ENCODE assay signal across 35 cellular contexts in genomic region chr9:97808415-97808814, GRCh38. TPM values are rescaled to one million over a fixed set of nuclear protein-coding genes. Genes with fewer than 3 reads are reported as not detected.
A peak's percentile ranks its signal among the peaks of the same experiment; 100 is the strongest.
DNase-seq lines count a peak whose midpoint lies in the region; ATAC-seq, FAIRE-seq and TF ChIP-seq lines count a peak whose summit lies in the region.
"Had no signal": no experiment of that assay in that cellular context is flagged by ENCODE, and none has a peak within 500 bp of the region (broad histone marks: within the 10 kb centered on the region; RNA-seq: fewer than 3 reads in every experiment).

No MANE protein-coding gene starts in this region.

- intact Hi-C loops in K562 (cut with micrococcal nuclease), result loop anchor here (10.0 kb wide), 1 partner anchor 94 kb away; no protein-coding TSS in a partner anchor
- intact Hi-C loops in ascending aorta (cut with DNase I), result no loop called here

- no peak for FAIRE-seq in K562 (lab: Jason Lieb, UNC)
- FAIRE-seq: astrocyte, colon, GM12892, small intestine had no signal

- H3K79me2 ChIP-seq in Karpas-422 (ENCODE audit: low read length) (no peaks in the 10 kb centered on the region), K562 (ENCODE audit: control insufficient read depth, insufficient read depth, low read length) (no peaks in the 10 kb centered on the region), neural progenitor cell (ENCODE audit: low read depth) (no peaks in the 10 kb centered on the region)

- no peak for ATAC-seq in K562
- ATAC-seq: stimulated activated naive B cell treated with anti-CD40 and anti-IgM and Interleukin-4, amounts not matched to agents 10 μg/mL and 1 μg/mL and 100 μg/mL, for 72 hours had no signal

- peak overlapping the region; percentile 29 for H3K4me2 ChIP-seq in Karpas-422 (ENCODE audit: low read depth, low read length, poor library complexity, severe bottlenecking)
- H3K4me2 ChIP-seq in K562 (ENCODE audit: insufficient read depth, low read length), result no peak overlapping the region
- H3K4me2 ChIP-seq in neural progenitor cell, result peak overlapping the region; percentile 35

- H3K9me3 ChIP-seq in Karpas-422 (ENCODE audit: low read length) (no peaks in the 10 kb centered on the region), K562 (replicated peaks; ENCODE audit: control insufficient read depth, insufficient read depth, low read depth, low read length) (no peaks in the 10 kb centered on the region), neural progenitor cell (ENCODE audit: low read depth) (no peaks in the 10 kb centered on the region), ascending aorta (no peaks in the 10 kb centered on the region)
- H3K9me3 ChIP-seq: HAP-1, Peyer's patch, right atrium auricular region had no signal

- DNase-seq in NCI-H2227 (lab: John Stamatoyannopoulos, UW; ENCODE audit: unreplicated experiment), result peak; percentile 6
- no peak for DNase-seq in NCI-H2227 treated with DMSO at 0.1 percent for 48 hours (lab: John Stamatoyannopoulos, UW)
- DNase-seq in Karpas-422, result no peak
- DNase-seq in K562 (ENCODE audit: extremely low read depth in 1 of 4, low spot score in 3 of 4), result no peak
- peak; percentile 14 for DNase-seq in neural progenitor cell (ENCODE audit: low spot score)
- no peak for DNase-seq in EL
- no peak for DNase-seq in dedifferentiated amniotic fluid mesenchymal stem cell (ENCODE audit: extremely low spot score)
- DNase-seq in ascending aorta (ENCODE audit: low spot score in 2 of 2), result no peak
- DNase-seq: activated CD4-positive, alpha-beta T cell treated with anti-CD3 and anti-CD28 coated beads for 48 hours; activated gamma-delta T cell; activated T-cell treated with anti-CD3 and anti-CD28 coated beads, Interleukin-2, amount 50 U/mL, for 24 hours; CD4-positive, CD25-positive, alpha-beta regulatory T cell; DMS 273 treated with DMSO at 0.1 percent for 48 hours; effector CD8-positive, alpha-beta T cell; head of caudate nucleus; NCI-H1694; NCI-H2171 treated with DMSO at 0.1 percent for 48 hours; NCI-H524 treated with DMSO at 0.1 percent for 48 hours; Peyer's patch; small intestine; stimulated activated naive B cell treated with anti-CD40 and anti-IgM and Interleukin-4, amounts not matched to agents 10 μg/mL and 1 μg/mL and 100 μg/mL, for 72 hours; substantia nigra; T1000; trophoblast cell had no signal

- CTCF ChIA-PET in K562 (lab: Yijun Ruan, JAX; ENCODE audit: low intra/inter-chr PET ratio), result no interaction called here

- no peak overlapping the region for H3K9ac ChIP-seq in Karpas-422 (ENCODE audit: low read length)
- no peak overlapping the region for H3K9ac ChIP-seq in K562 (ENCODE audit: insufficient read depth in 1 of 2, low read depth in 2 of 2, low read length in 2 of 2)
- H3K9ac ChIP-seq in neural progenitor cell, result no peak overlapping the region

- H2AFZ ChIP-seq in Karpas-422 (ENCODE audit: low read length), result peak overlapping the region; percentile 52; the same call in 1 of the 2 replicates
- H2AFZ ChIP-seq in K562 (ENCODE audit: low read depth, low read length), result no peak overlapping the region
- H2AFZ ChIP-seq in neural progenitor cell (replicated peaks), result no peak overlapping the region

- H3K27me3 ChIP-seq in Karpas-422 (ENCODE audit: low read length) (no peaks in the 10 kb centered on the region), K562 (ENCODE audit: control insufficient read depth in 2 of 2, insufficient read depth in 2 of 2, low read length in 2 of 2) (peaks cover 0 to 17% of the 10 kb centered on the region in 2 experiments; a peak in 2 of 5 replicates), neural progenitor cell (peaks cover 30% of the 10 kb centered on the region), ascending aorta (peaks cover 7% of the 10 kb centered on the region)
- H3K27me3 ChIP-seq: Peyer's patch, right atrium auricular region had no signal

- H3K27ac Mint-ChIP-seq in neural progenitor cell, result no peak overlapping the region
- H3K27ac Mint-ChIP-seq: activated T-cell treated with anti-CD3 and anti-CD28 coated beads, Interleukin-2, amount 50 U/mL, for 24 hours; CD4-positive, CD25-positive, alpha-beta regulatory T cell; mesothelial cell of epicardium; stimulated activated naive B cell treated with anti-CD40 and anti-IgM and Interleukin-4, amounts not matched to agents 10 μg/mL and 1 μg/mL and 100 μg/mL, for 72 hours had no signal

- H3K4me1 ChIP-seq in Karpas-422 (ENCODE audit: low read length) (peaks cover 7% of the 10 kb centered on the region), K562 (replicated peaks in 1 of 2; ENCODE audit: control insufficient read depth in 2 of 2, insufficient read depth in 2 of 2, low read length in 2 of 2) (peaks cover 2 to 7% of the 10 kb centered on the region in 2 experiments; a peak in 3 of 5 replicates), neural progenitor cell (peaks cover 38% of the 10 kb centered on the region), ascending aorta (no peaks in the 10 kb centered on the region)

- in situ Hi-C loops in K562 (cut with MboI), result no loop called here

- TF ChIP-seq POLR2A in K562 (conservative IDR thresholded peaks at IDR 0.05), result no peak

- WGBS in K562 (ENCODE audit: insufficient coverage, low coverage, missing lambda C conversion rate), result under 1% methylated on average over 5 of the region's 5 CpGs

- H3K9me2 ChIP-seq in Karpas-422 (replicated peaks; ENCODE audit: insufficient read depth, low read length), result no peaks in the 10 kb centered on the region

- no peak overlapping the region for H3K4me3 Mint-ChIP-seq in neural progenitor cell
- H3K4me3 Mint-ChIP-seq: activated T-cell treated with anti-CD3 and anti-CD28 coated beads, Interleukin-2, amount 50 U/mL, for 24 hours; CD4-positive, CD25-positive, alpha-beta regulatory T cell; mesothelial cell of epicardium; stimulated activated naive B cell treated with anti-CD40 and anti-IgM and Interleukin-4, amounts not matched to agents 10 μg/mL and 1 μg/mL and 100 μg/mL, for 72 hours had no signal

- TF ChIP-seq CTCF in K562 (IDR thresholded peaks at IDR 0.05 in 2 of 3, conservative IDR thresholded peaks at IDR 0.05 in 1 of 3; ENCODE audit: insufficient read depth in 2 of 3, low read depth in 1 of 3, low read length in 3 of 3) (no peak), neural progenitor cell (IDR thresholded peaks at IDR 0.05) (no peak), ascending aorta (IDR thresholded peaks at IDR 0.05) (no peak)

- H3K4me3 ChIP-seq in Karpas-422 (ENCODE audit: low read length) (no peak overlapping the region), K562 (no peak overlapping the region), neural progenitor cell (no peak overlapping the region), ascending aorta (no peak overlapping the region)
- H3K4me3 ChIP-seq: cardiac muscle cell, HAP-1, Peyer's patch, right atrium auricular region had no signal

- H4K20me1 ChIP-seq in Karpas-422 (ENCODE audit: insufficient read depth, low read depth, low read length) (no peaks in the 10 kb centered on the region), K562 (replicated peaks; ENCODE audit: control insufficient read depth, insufficient read depth, low read length) (no peaks in the 10 kb centered on the region), neural progenitor cell (ENCODE audit: low read depth) (no peaks in the 10 kb centered on the region)

- H3K36me3 Mint-ChIP-seq in neural progenitor cell, result no peaks in the 10 kb centered on the region
- H3K36me3 Mint-ChIP-seq: CD4-positive, CD25-positive, alpha-beta regulatory T cell; mesothelial cell of epicardium; stimulated activated naive B cell treated with anti-CD40 and anti-IgM and Interleukin-4, amounts not matched to agents 10 μg/mL and 1 μg/mL and 100 μg/mL, for 72 hours had no signal

- TF ChIP-seq EP300 in K562 (IDR thresholded peaks at IDR 0.05; ENCODE audit: low read length), result no peak

- H3K36me3 ChIP-seq in Karpas-422 (ENCODE audit: insufficient read depth, low read length) (no peaks in the 10 kb centered on the region), K562 (ENCODE audit: control insufficient read depth, insufficient read depth, low read length) (no peaks in the 10 kb centered on the region), neural progenitor cell (no peaks in the 10 kb centered on the region), ascending aorta (no peaks in the 10 kb centered on the region)
- H3K36me3 ChIP-seq: cardiac muscle cell, HAP-1, Peyer's patch, right atrium auricular region had no signal

- H3K9me3 Mint-ChIP-seq in neural progenitor cell, result no peaks in the 10 kb centered on the region
- H3K9me3 Mint-ChIP-seq: activated T-cell treated with anti-CD3 and anti-CD28 coated beads, Interleukin-2, amount 50 U/mL, for 24 hours; stimulated activated naive B cell treated with anti-CD40 and anti-IgM and Interleukin-4, amounts not matched to agents 10 μg/mL and 1 μg/mL and 100 μg/mL, for 72 hours had no signal

- peaks cover 26% of the 10 kb centered on the region for H3F3A ChIP-seq in neural progenitor cell (ENCODE audit: low read depth)

- no TSS peak for BruUV-seq in K562 (replicated peaks; lab: Mats Ljungman, UMichigan)

- no peak for TF ChIP-seq RAD21 in K562 (CRISPR knock-in tag; conservative IDR thresholded peaks at IDR 0.05 in 1 of 2, IDR thresholded peaks at IDR 0.05 in 1 of 2)

- H3K27ac ChIP-seq in Karpas-422 (ENCODE audit: low read length), result no peak overlapping the region
- H3K27ac ChIP-seq in K562 (ENCODE audit: extremely low read depth, low read depth, low read length), result no peak overlapping the region
- no peak overlapping the region for H3K27ac ChIP-seq in neural progenitor cell
- no peak overlapping the region for H3K27ac ChIP-seq in ascending aorta
- H3K27ac ChIP-seq: cardiac muscle cell, HL-60, Peyer's patch, right atrium auricular region, VCaP had no signal

- H3K9me1 ChIP-seq in K562 (ENCODE audit: control insufficient read depth, insufficient read depth, low read length), result no peaks in the 10 kb centered on the region

- H3K4me1 Mint-ChIP-seq in neural progenitor cell, result peaks cover 9% of the 10 kb centered on the region
- H3K4me1 Mint-ChIP-seq: mesothelial cell of epicardium had no signal

- POLR2A ChIA-PET in K562 (lab: Yijun Ruan, JAX), result no interaction called here

- peaks cover 14% of the 10 kb centered on the region for H3K27me3 Mint-ChIP-seq in neural progenitor cell (ENCODE audit: insufficient read depth, low read depth)

RNA-seq across cellular contexts. Expression of gene FOXE1, which starts 44.6 kb away (rescaled TPM):
- total RNA-seq in Karpas-422 (2014; rRNA removed; shearing (Covaris generic); ENCODE audit: low replicate concordance), result not detected in 2 replicates
- not detected in 2 replicates for total RNA-seq in K562 (2011; cell fraction: chromatin; rRNA removed; ENCODE audit: low replicate concordance)
- not detected in 2 replicates for total RNA-seq in K562 (2011; cell fraction: nucleolus; rRNA removed)
- total RNA-seq in K562 (2011; cell fraction: nucleoplasm; rRNA removed), result not detected in 2 replicates
- total RNA-seq in K562 (2014; rRNA removed) (not detected in 2 replicates), K562 (2014; rRNA removed; fragmentation: Illumina TruSeq; extraction: Trizol) (not detected in 2 replicates), K562 (2015; rRNA removed; fragmentation: Illumina TruSeq; extraction: Trizol) (not detected in 2 replicates), K562 (2021) (not detected in 2 replicates), neural progenitor cell (ENCODE audit: low replicate concordance) (not detected in 2 replicates), ascending aorta (not detected)
- polyA plus RNA-seq in K562 (2011; rRNA removed) (not detected in 2 replicates), K562 (2014; fragmentation: Illumina TruSeq; extraction: Trizol) (not detected in 2 replicates), K562 (2014; fragmentation: Nextera tagmentation; extraction: Ambion mirVana) (not detected), K562 (2014; rRNA removed) (not detected in 2 replicates)
- not detected in 2 replicates for polyA plus RNA-seq in K562 (2011; cell fraction: cytosol; rRNA removed)
- polyA plus RNA-seq in K562 (2011; cell fraction: nucleus; rRNA removed), result not detected in 2 replicates
- not detected in 2 replicates for polyA plus RNA-seq in K562 (2012)
- not detected in 2 replicates for polyA minus RNA-seq in K562 (2011; rRNA and poly(A)+ RNA removed)
- not detected in 2 replicates for polyA minus RNA-seq in K562 (2011; cell fraction: cytosol; rRNA and poly(A)+ RNA removed)
- not detected in 2 replicates for polyA minus RNA-seq in K562 (2011; cell fraction: nucleus; rRNA and poly(A)+ RNA removed)
- total RNA-seq: A172; cardiac muscle cell; CD4-positive, CD25-positive, alpha-beta regulatory T cell; LHCN-M2; mesothelial cell of epicardium; Peyer's patch; right atrium auricular region had no signal
- polyA plus RNA-seq: cardiac muscle cell; CD4-positive, CD25-positive, alpha-beta regulatory T cell; small intestine had no signal

Comparison
In these comparisons a context has a peak if more than half of its experiments do, and no peak if none do; other contexts are left out.
1. DNase-seq: peak in NCI-H2227 (single experiment) and neural progenitor cell (single experiment); none in NCI-H2227 treated with DMSO at 0.1 percent for 48 hours (single experiment), Karpas-422 (single experiment), K562 (0 of 4), EL (single experiment), dedifferentiated amniotic fluid mesenchymal stem cell (single experiment) and ascending aorta (0 of 2).